ENCODE assay signal across 17 cellular contexts in genomic region chr6:42954405-42954804, GRCh38. TPM values are rescaled to one million over a fixed set of nuclear protein-coding genes. Genes with fewer than 3 reads are reported as not detected.
"Had no signal": no experiment of that assay in that cellular context is flagged by ENCODE, and none has a peak within 500 bp of the region (broad histone marks: within the 10 kb centered on the region; RNA-seq: fewer than 3 reads in every experiment).

No MANE protein-coding gene starts in this region.

RNA-seq across cellular contexts. Expression of gene GNMT, which starts 6.1 kb away (rescaled TPM):
- total RNA-seq: esophagus mucosa, glomerular endothelial cell, kidney epithelial cell, myocyte had no signal

RNA-seq across cellular contexts. Expression of gene PTCRA, which starts 38.6 kb away (rescaled TPM):
- total RNA-seq: colonic mucosa, dermis microvascular lymphatic vessel endothelial cell, endodermal cell, esophagus mucosa, esophagus squamous epithelium, gastrocnemius medialis, glomerular endothelial cell, heart right ventricle, kidney epithelial cell, left cardiac atrium, left ventricle myocardium superior, lower leg skin, lung microvascular endothelial cell, mesenteric fat pad, mesothelial cell of epicardium, mucosa of descending colon, myocyte had no signal
